1 cellular context compared by ENCODE assay signal in genomic region chr1:84690397-84691138, GRCh38.
TF ChIP-seq lines count a peak whose summit lies in the region.

TSS of gene SSX2IP (minus strand) at chr1:84690461. CDS start at chr1:84671219, 19,242 bp downstream.

TF ChIP-seq in K562, 482 proteins besides CTCF, POLR2A, EP300 and RAD21 (continued from another document and continues in another):
- TF ChIP-seq HBP1 (CRISPR knock-in tag; IDR thresholded peaks at IDR 0.05) = no peak
- peak; percentile 43; the same call in 1 of the 2 replicates for TF ChIP-seq SMARCA4 (IDR thresholded peaks at IDR 0.05)
- no peak for TF ChIP-seq NONO (IDR thresholded peaks at IDR 0.05; ENCODE audit: low read depth in 2 of 2, low read length in 1 of 2)
- 0 out of 2 replicates have a peak, but pooled peaks have one; percentile 49 for TF ChIP-seq SMARCE1 (IDR thresholded peaks at IDR 0.05)
- no peak for TF ChIP-seq CREM (IDR thresholded peaks at IDR 0.05; ENCODE audit: low read depth)
- TF ChIP-seq ZNF408 (CRISPR knock-in tag; IDR thresholded peaks at IDR 0.05; ENCODE audit: low read depth) = no peak
- no peak for TF ChIP-seq ZNF184 (CRISPR knock-in tag; IDR thresholded peaks at IDR 0.05)
- TF ChIP-seq GTF3C2 (IDR thresholded peaks at IDR 0.05; ENCODE audit: borderline replicate concordance, extremely low read depth, insufficient read length) = no peak
- 0 out of 4 replicates have a peak, but pooled peaks of 1 of the 2 experiments have one; percentile 37 for TF ChIP-seq TEAD1 (CRISPR knock-in tag; IDR thresholded peaks at IDR 0.05)
- no peak for TF ChIP-seq TRIM24 (IDR thresholded peaks at IDR 0.05)
- no peak for TF ChIP-seq MTF1 (CRISPR knock-in tag; IDR thresholded peaks at IDR 0.05; ENCODE audit: borderline replicate concordance)
- TF ChIP-seq KDM5B (IDR thresholded peaks at IDR 0.05; ENCODE audit: insufficient replicate concordance, low read depth, low read length) = peak; percentile 53
- no peak for TF ChIP-seq MXD1 (CRISPR knock-in tag; IDR thresholded peaks at IDR 0.05; ENCODE audit: borderline replicate concordance, poor library complexity, severe bottlenecking)
- no peak for TF ChIP-seq ZNF740 (CRISPR knock-in tag; IDR thresholded peaks at IDR 0.05)
- TF ChIP-seq ZNF740 (tag; IDR thresholded peaks at IDR 0.05) = no peak
- TF ChIP-seq GABPB2 (CRISPR knock-in tag; conservative IDR thresholded peaks at IDR 0.05) = no peak
- TF ChIP-seq SREBF2 (CRISPR knock-in tag; IDR thresholded peaks at IDR 0.05) = no peak
- TF ChIP-seq ZNF695 (CRISPR knock-in tag; IDR thresholded peaks at IDR 0.05) = no peak
- TF ChIP-seq SMAD4 (CRISPR knock-in tag; conservative IDR thresholded peaks at IDR 0.05) = no peak
- no peak for TF ChIP-seq MAFK (IDR thresholded peaks at IDR 0.05; ENCODE audit: low read length)
- TF ChIP-seq ZNF280A (IDR thresholded peaks at IDR 0.05; ENCODE audit: low read depth, partially characterized antibody) = no peak
- TF ChIP-seq RNF2 (IDR thresholded peaks at IDR 0.05) = no peak
- no peak for TF ChIP-seq ZNF217 (CRISPR knock-in tag; IDR thresholded peaks at IDR 0.05)
- TF ChIP-seq RBM22 (IDR thresholded peaks at IDR 0.05; ENCODE audit: low read depth, low read length, poor library complexity, severe bottlenecking) = no peak
- TF ChIP-seq ZNF212 (CRISPR knock-in tag; IDR thresholded peaks at IDR 0.05) = no peak
- TF ChIP-seq KDM1A (IDR thresholded peaks at IDR 0.05) = peak; percentile 73
- no peak for TF ChIP-seq DDX20 (tag; IDR thresholded peaks at IDR 0.05; ENCODE audit: low read depth)
- TF ChIP-seq ZNF431 (CRISPR knock-in tag; IDR thresholded peaks at IDR 0.05) = no peak
- TF ChIP-seq RNF219 (CRISPR knock-in tag; IDR thresholded peaks at IDR 0.05) = no peak
- no peak for TF ChIP-seq PURB (CRISPR knock-in tag; IDR thresholded peaks at IDR 0.05; ENCODE audit: low read depth)
- TF ChIP-seq ZNF324 (CRISPR knock-in tag; IDR thresholded peaks at IDR 0.05) = no peak
- no peak for TF ChIP-seq NFXL1 (CRISPR knock-in tag; IDR thresholded peaks at IDR 0.05)
- no peak for TF ChIP-seq CGGBP1 (CRISPR knock-in tag; IDR thresholded peaks at IDR 0.05)
- TF ChIP-seq RBM15 (IDR thresholded peaks at IDR 0.05; ENCODE audit: insufficient read depth, low read length) = no peak
- no peak for TF ChIP-seq ZNF76 (CRISPR knock-in tag; IDR thresholded peaks at IDR 0.05; ENCODE audit: borderline replicate concordance)
- TF ChIP-seq PATZ1 (CRISPR knock-in tag; IDR thresholded peaks at IDR 0.05; ENCODE audit: borderline replicate concordance) = no peak
- TF ChIP-seq ZNF511 (CRISPR knock-in tag; IDR thresholded peaks at IDR 0.05) = peak; percentile 83; the same call in 1 of the 2 replicates
- no peak for TF ChIP-seq TCFL5 (CRISPR knock-in tag; conservative IDR thresholded peaks at IDR 0.05)
- no peak for TF ChIP-seq MLX (CRISPR knock-in tag; conservative IDR thresholded peaks at IDR 0.05)
- no peak for TF ChIP-seq ELF4 (CRISPR knock-in tag; IDR thresholded peaks at IDR 0.05)
- peak; percentile 40; the same call in 1 of the 2 replicates for TF ChIP-seq TEAD4 (IDR thresholded peaks at IDR 0.05; ENCODE audit: low read length)
- no peak for TF ChIP-seq TEAD4 (CRISPR knock-in tag; IDR thresholded peaks at IDR 0.05; ENCODE audit: borderline replicate concordance)
- TF ChIP-seq CAMTA2 (CRISPR knock-in tag; conservative IDR thresholded peaks at IDR 0.05) = no peak
- TF ChIP-seq PYGO2 (tag; IDR thresholded peaks at IDR 0.05) = no peak
- TF ChIP-seq ZNF124 (CRISPR knock-in tag; IDR thresholded peaks at IDR 0.05) = no peak
- no peak for TF ChIP-seq CEBPZ (IDR thresholded peaks at IDR 0.05; ENCODE audit: borderline replicate concordance, low read depth, low read length)
